In the genomic region with DNA sequence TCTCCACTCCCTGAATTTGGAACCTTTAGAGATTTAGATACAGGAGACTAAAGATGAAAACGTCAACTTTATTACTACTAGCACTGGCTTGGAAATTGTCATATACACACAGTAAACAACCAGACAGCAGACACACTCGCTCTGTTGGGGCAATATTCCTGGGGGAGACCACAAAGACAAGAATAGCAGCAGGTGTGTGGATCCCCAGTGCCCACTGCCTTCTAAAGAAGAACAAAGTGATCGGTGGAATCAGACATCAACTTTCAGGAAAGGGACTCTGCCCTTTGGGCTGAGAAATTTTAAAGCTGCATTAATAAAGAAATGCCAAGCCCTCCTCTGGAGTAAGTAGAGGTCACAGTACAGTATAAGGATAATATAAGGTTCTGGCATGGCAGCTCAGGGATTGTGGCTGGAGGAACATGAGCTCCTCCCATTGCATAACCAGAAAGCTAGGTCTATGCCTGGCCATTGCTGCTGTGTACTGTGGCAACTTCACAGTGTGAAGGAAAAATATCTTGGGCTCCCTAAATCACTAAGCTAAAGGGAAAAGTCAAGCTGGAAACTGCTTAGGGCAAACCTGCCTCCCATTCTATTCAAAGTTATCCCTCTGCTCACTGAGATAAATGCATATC, we compare ENCODE assay signal across 26 cellular contexts. TPM values are rescaled to one million over a fixed set of nuclear protein-coding genes. Genes with fewer than 3 reads are reported as not detected.
DNase-seq lines count a peak whose midpoint lies in the region; ATAC-seq lines count a peak whose summit lies in the region.
"Had no signal": no experiment of that assay in that cellular context is flagged by ENCODE, and none has a peak within 500 bp of the region (broad histone marks: within the 10 kb centered on the region; RNA-seq: fewer than 3 reads in every experiment).

No MANE protein-coding gene starts in this region.

- no peaks in the 10 kb centered on the region for H3K9me3 ChIP-seq in SJCRH30 (replicated peaks)
- H3K9me3 ChIP-seq: SJSA1, upper lobe of right lung had no signal

- ATAC-seq in stimulated activated naive CD8-positive, alpha-beta T cell treated with anti-CD3 and anti-CD28 coated beads, Interleukin-15, amount 100 ng/mL, for 72 hours, result no peak
- peak; percentile 36 for ATAC-seq in GM21723 (IDR thresholded peaks at IDR 0.05; ENCODE audit: unreplicated experiment)
- peak; percentile 1 for ATAC-seq in HG03378 (IDR thresholded peaks at IDR 0.05; ENCODE audit: unreplicated experiment)
- ATAC-seq in stimulated activated naive B cell treated with anti-CD40 and anti-IgM and Interleukin-4, amounts not matched to agents 10 μg/mL and 1 μg/mL and 100 μg/mL, for 72 hours (replicated peaks), result peak; percentile 50 to 53
- ATAC-seq in HG03135 (IDR thresholded peaks at IDR 0.05; ENCODE audit: unreplicated experiment), result no peak
- ATAC-seq: activated CD8-positive, alpha-beta T cell treated with anti-CD3 and anti-CD28 coated beads, Interleukin-2, amount 10 ng/mL, durations not matched to agents 7 days and 5 days; foreskin keratinocyte; upper lobe of right lung had no signal

- no peaks in the 10 kb centered on the region for H3K36me3 ChIP-seq in SJCRH30
- H3K36me3 ChIP-seq: BLaER1 treated with 17β-estradiol and CSF1 and Interleukin-3, amounts not matched to agents 10 nM and 100 nM; esophagus muscularis mucosa; SJSA1; upper lobe of right lung had no signal

- H3K36me3 Mint-ChIP-seq in stimulated activated naive CD8-positive, alpha-beta T cell treated with anti-CD3 and anti-CD28 coated beads, Interleukin-15, Interleukin-2, amounts not matched to agents 100 ng/mL and 50 ng/mL, for 24 hours (ENCODE audit: low read depth), result no peaks in the 10 kb centered on the region
- peaks cover 22 to 32% of the 10 kb centered on the region in 2 donors for H3K36me3 Mint-ChIP-seq in stimulated activated naive B cell treated with anti-CD40 and anti-IgM and Interleukin-4, amounts not matched to agents 10 μg/mL and 1 μg/mL and 100 μg/mL, for 72 hours

- no peaks in the 10 kb centered on the region for H3K4me1 ChIP-seq in SJCRH30
- H3K4me1 ChIP-seq: esophagus muscularis mucosa, foreskin keratinocyte, upper lobe of right lung had no signal

- DNase-seq in stimulated activated naive CD8-positive, alpha-beta T cell treated with anti-CD3 and anti-CD28 coated beads, Interleukin-15, amount 100 ng/mL, for 72 hours, result no peak
- peak; percentile 48 for DNase-seq in stimulated activated naive B cell treated with anti-CD40 and anti-IgM and Interleukin-4, amounts not matched to agents 10 μg/mL and 1 μg/mL and 100 μg/mL, for 72 hours
- no peak for DNase-seq in AML-193 (lab: John Stamatoyannopoulos, UW)
- DNase-seq in SJCRH30, result no peak
- DNase-seq: activated CD8-positive, alpha-beta T cell treated with anti-CD3 and anti-CD28 coated beads, Interleukin-2, amount 10 ng/mL, durations not matched to agents 7 days and 5 days; activated effector memory CD4-positive, alpha-beta T cell treated with Interleukin-2 at 50 U/mL for 16 hours; activated T-cell treated with anti-CD3 and anti-CD28 coated beads for 4 hours; foreskin keratinocyte; HCEC 1CT; KG1; NCI-H1436; NCI-H345; nephron progenitor cell; substantia nigra; T-helper 1 cell; upper lobe of right lung had no signal

- H3K27me3 ChIP-seq in SJCRH30, result no peaks in the 10 kb centered on the region
- H3K27me3 ChIP-seq: BLaER1 treated with 17β-estradiol and CSF1 and Interleukin-3, amounts not matched to agents 10 nM and 100 nM; esophagus muscularis mucosa; SJSA1; upper lobe of right lung had no signal

- H3K9me3 Mint-ChIP-seq in stimulated activated naive CD8-positive, alpha-beta T cell treated with anti-CD3 and anti-CD28 coated beads, Interleukin-15, Interleukin-2, amounts not matched to agents 100 ng/mL and 50 ng/mL, for 24 hours, result no peaks in the 10 kb centered on the region
- no peaks in the 10 kb centered on the region for H3K9me3 Mint-ChIP-seq in stimulated activated naive CD8-positive, alpha-beta T cell treated with anti-CD3 and anti-CD28 coated beads, Interleukin-15, amount 100 ng/mL, for 72 hours
- H3K9me3 Mint-ChIP-seq in stimulated activated naive B cell treated with anti-CD40 and anti-IgM and Interleukin-4, amounts not matched to agents 10 μg/mL and 1 μg/mL and 100 μg/mL, for 72 hours, result peaks cover 10 to 17% of the 10 kb centered on the region in 2 donors
- H3K9me3 Mint-ChIP-seq: central memory CD8-positive, alpha-beta T cell; dendritic cell treated with granulocyte-macrophage colony-stimulating factor and Interleukin-4, amounts not matched to agents 40 ng/mL and 50 ng/mL, for 4 days had no signal

- H3K27ac ChIP-seq in SJCRH30, result no peak overlapping the region
- H3K27ac ChIP-seq: BLaER1 treated with 17β-estradiol and CSF1 and Interleukin-3, amounts not matched to agents 10 nM and 100 nM; esophagus muscularis mucosa; foreskin keratinocyte; SJSA1; upper lobe of right lung had no signal

- H3K4me3 ChIP-seq in SJCRH30, result no peak overlapping the region
- H3K4me3 ChIP-seq: BLaER1 treated with 17β-estradiol and CSF1 and Interleukin-3, amounts not matched to agents 10 nM and 100 nM; esophagus muscularis mucosa; lung; SJSA1; upper lobe of right lung had no signal

- H3K27ac Mint-ChIP-seq in stimulated activated naive CD8-positive, alpha-beta T cell treated with anti-CD3 and anti-CD28 coated beads, Interleukin-15, Interleukin-2, amounts not matched to agents 100 ng/mL and 50 ng/mL, for 24 hours, result peak overlapping the region; percentile 63
- peak overlapping the region in 1 of 2 donors; percentile 74 for H3K27ac Mint-ChIP-seq in stimulated activated naive CD8-positive, alpha-beta T cell treated with anti-CD3 and anti-CD28 coated beads, Interleukin-15, amount 100 ng/mL, for 72 hours
- H3K27ac Mint-ChIP-seq in stimulated activated naive B cell treated with anti-CD40 and anti-IgM and Interleukin-4, amounts not matched to agents 10 μg/mL and 1 μg/mL and 100 μg/mL, for 72 hours, result peak overlapping the region; percentile 96
- H3K27ac Mint-ChIP-seq: activated CD8-positive, alpha-beta T cell treated with anti-CD3 and anti-CD28 coated beads, Interleukin-2, amount 10 ng/mL, durations not matched to agents 7 days and 5 days; dendritic cell treated with granulocyte-macrophage colony-stimulating factor and Interleukin-4, amounts not matched to agents 40 ng/mL and 50 ng/mL, for 4 days; nephron progenitor cell had no signal

- H3K4me3 Mint-ChIP-seq in stimulated activated naive CD8-positive, alpha-beta T cell treated with anti-CD3 and anti-CD28 coated beads, Interleukin-15, Interleukin-2, amounts not matched to agents 100 ng/mL and 50 ng/mL, for 24 hours, result no peak overlapping the region
- H3K4me3 Mint-ChIP-seq in stimulated activated naive CD8-positive, alpha-beta T cell treated with anti-CD3 and anti-CD28 coated beads, Interleukin-15, amount 100 ng/mL, for 72 hours, result no peak overlapping the region
- peak overlapping the region; percentile 67 to 69 for H3K4me3 Mint-ChIP-seq in stimulated activated naive B cell treated with anti-CD40 and anti-IgM and Interleukin-4, amounts not matched to agents 10 μg/mL and 1 μg/mL and 100 μg/mL, for 72 hours
- H3K4me3 Mint-ChIP-seq: activated CD8-positive, alpha-beta T cell treated with anti-CD3 and anti-CD28 coated beads, Interleukin-2, amount 10 ng/mL, durations not matched to agents 7 days and 5 days; central memory CD8-positive, alpha-beta T cell; dendritic cell treated with granulocyte-macrophage colony-stimulating factor and Interleukin-4, amounts not matched to agents 40 ng/mL and 50 ng/mL, for 4 days; nephron progenitor cell had no signal

- no peaks in the 10 kb centered on the region for H3K27me3 Mint-ChIP-seq in stimulated activated naive CD8-positive, alpha-beta T cell treated with anti-CD3 and anti-CD28 coated beads, Interleukin-15, Interleukin-2, amounts not matched to agents 100 ng/mL and 50 ng/mL, for 24 hours
- peaks cover 11% of the 10 kb centered on the region for H3K27me3 Mint-ChIP-seq in stimulated activated naive CD8-positive, alpha-beta T cell treated with anti-CD3 and anti-CD28 coated beads, Interleukin-15, amount 100 ng/mL, for 72 hours
- no peaks in the 10 kb centered on the region for H3K27me3 Mint-ChIP-seq in stimulated activated naive B cell treated with anti-CD40 and anti-IgM and Interleukin-4, amounts not matched to agents 10 μg/mL and 1 μg/mL and 100 μg/mL, for 72 hours
- H3K27me3 Mint-ChIP-seq: central memory CD8-positive, alpha-beta T cell; dendritic cell treated with granulocyte-macrophage colony-stimulating factor and Interleukin-4, amounts not matched to agents 40 ng/mL and 50 ng/mL, for 4 days had no signal

- H3K4me1 Mint-ChIP-seq in stimulated activated naive CD8-positive, alpha-beta T cell treated with anti-CD3 and anti-CD28 coated beads, Interleukin-15, Interleukin-2, amounts not matched to agents 100 ng/mL and 50 ng/mL, for 24 hours (ENCODE audit: low read depth), result no peaks in the 10 kb centered on the region
- H3K4me1 Mint-ChIP-seq in stimulated activated naive CD8-positive, alpha-beta T cell treated with anti-CD3 and anti-CD28 coated beads, Interleukin-15, amount 100 ng/mL, for 72 hours, result no peaks in the 10 kb centered on the region
- H3K4me1 Mint-ChIP-seq in stimulated activated naive B cell treated with anti-CD40 and anti-IgM and Interleukin-4, amounts not matched to agents 10 μg/mL and 1 μg/mL and 100 μg/mL, for 72 hours, result peaks cover 55 to 67% of the 10 kb centered on the region in 2 donors
- H3K4me1 Mint-ChIP-seq: central memory CD8-positive, alpha-beta T cell; nephron progenitor cell had no signal

RNA-seq across cellular contexts. Expression of a gene that starts 57.1 kb away (rescaled TPM):
- 2.6 and 3.7 TPM in 2 replicates for total RNA-seq in SJCRH30 (2014; rRNA removed; shearing (Covaris generic))
- total RNA-seq: activated CD8-positive, alpha-beta T cell treated with anti-CD3 and anti-CD28 coated beads, Interleukin-2, amount 10 ng/mL, durations not matched to agents 7 days and 5 days; foreskin keratinocyte had no signal

Comparison
In these comparisons a context has a peak if more than half of its experiments do, and no peak if none do; other contexts are left out.
1. H3K4me3 Mint-ChIP-seq: peak in stimulated activated naive B cell treated with anti-CD40 and anti-IgM and Interleukin-4, amounts not matched to agents 10 μg/mL and 1 μg/mL and 100 μg/mL, for 72 hours (2 of 2); none in stimulated activated naive CD8-positive, alpha-beta T cell treated with anti-CD3 and anti-CD28 coated beads, Interleukin-15, Interleukin-2, amounts not matched to agents 100 ng/mL and 50 ng/mL, for 24 hours (single experiment) and stimulated activated naive CD8-positive, alpha-beta T cell treated with anti-CD3 and anti-CD28 coated beads, Interleukin-15, amount 100 ng/mL, for 72 hours (0 of 2).
2. ATAC-seq: peak in GM21723 (single experiment), HG03378 (single experiment) and stimulated activated naive B cell treated with anti-CD40 and anti-IgM and Interleukin-4, amounts not matched to agents 10 μg/mL and 1 μg/mL and 100 μg/mL, for 72 hours (2 of 2); none in stimulated activated naive CD8-positive, alpha-beta T cell treated with anti-CD3 and anti-CD28 coated beads, Interleukin-15, amount 100 ng/mL, for 72 hours (single experiment) and HG03135 (single experiment).